Comparison of ENCODE assay signal across 13 cellular contexts in genomic region chr22:44147821-44148574, GRCh38. TPM values are rescaled to one million over a fixed set of nuclear protein-coding genes. Genes with fewer than 3 reads are reported as not detected.
DNase-seq lines count a peak whose midpoint lies in the region; ATAC-seq and TF ChIP-seq lines count a peak whose summit lies in the region.
"Had no signal": no experiment of that assay in that cellular context is flagged by ENCODE, and none has a peak within 500 bp of the region (broad histone marks: within the 10 kb centered on the region; RNA-seq: fewer than 3 reads in every experiment).

No MANE protein-coding gene starts in this region.

- peak overlapping the region; percentile 55 for H3K4me2 ChIP-seq in mesenchymal stem cell (ENCODE audit: low read length, poor library complexity, severe bottlenecking)

- H3K27ac ChIP-seq in mesenchymal stem cell (ENCODE audit: low read length, poor library complexity, severe bottlenecking) (peak overlapping the region; percentile 91), gastrocnemius medialis (no peak overlapping the region), testis (no peak overlapping the region)
- H3K27ac ChIP-seq: HL-60, upper lobe of right lung had no signal

- peaks cover 47% of the 10 kb centered on the region for H3K4me1 ChIP-seq in mesenchymal stem cell (ENCODE audit: control insufficient read depth, insufficient read depth, low read depth, low read length)
- peaks cover 0 to 3% of the 10 kb centered on the region in 2 donors for H3K4me1 ChIP-seq in gastrocnemius medialis
- peaks cover 13% of the 10 kb centered on the region for H3K4me1 ChIP-seq in testis
- H3K4me1 ChIP-seq: upper lobe of right lung had no signal

- in situ Hi-C loops in gastrocnemius medialis (cut with MboI; ENCODE audit: low sequenced_read_pairs in 4 of 4), result no loop called here

- H3K14ac ChIP-seq in mesenchymal stem cell (ENCODE audit: low read length in 2 of 2), result no peak overlapping the region

- no peaks in the 10 kb centered on the region for H3K9me3 ChIP-seq in mesenchymal stem cell (ENCODE audit: control insufficient read depth, low read length)
- no peaks in the 10 kb centered on the region for H3K9me3 ChIP-seq in gastrocnemius medialis
- no peaks in the 10 kb centered on the region for H3K9me3 ChIP-seq in testis
- H3K9me3 ChIP-seq: upper lobe of right lung had no signal

- H3K18ac ChIP-seq in mesenchymal stem cell (ENCODE audit: low read depth in 1 of 2, low read length in 2 of 2), result no peak overlapping the region

- no peak overlapping the region for H2AK5ac ChIP-seq in mesenchymal stem cell (ENCODE audit: low read length, severe bottlenecking)

- TF ChIP-seq CTCF in choroid plexus epithelial cell (conservative IDR thresholded peaks at IDR 0.05; ENCODE audit: low read depth, low read length) (no peak), gastrocnemius medialis (IDR thresholded peaks at IDR 0.05 in 4 of 5, conservative IDR thresholded peaks at IDR 0.05 in 1 of 5) (no peak), testis (IDR thresholded peaks at IDR 0.05) (no peak)

- H2BK5ac ChIP-seq in mesenchymal stem cell (ENCODE audit: low read depth, low read length, poor library complexity, severe bottlenecking), result no peak overlapping the region

- H3K4ac ChIP-seq in mesenchymal stem cell (ENCODE audit: low read depth in 1 of 2, low read length in 2 of 2), result no peak overlapping the region

- no peak overlapping the region for H3K4me3 ChIP-seq in H7 (ENCODE audit: insufficient read depth, low read depth, low read length)
- no peak overlapping the region for H3K4me3 ChIP-seq in choroid plexus epithelial cell (ENCODE audit: low read depth, low read length)
- H3K4me3 ChIP-seq in mesenchymal stem cell (ENCODE audit: insufficient read depth in 1 of 2, low read depth in 1 of 2, low read length in 2 of 2), result no peak overlapping the region
- no peak overlapping the region for H3K4me3 ChIP-seq in gastrocnemius medialis
- H3K4me3 ChIP-seq in testis, result no peak overlapping the region
- H3K4me3 ChIP-seq: upper lobe of right lung had no signal

- H3K23ac ChIP-seq in mesenchymal stem cell (ENCODE audit: low read length in 2 of 2), result no peak overlapping the region

- H3K27me3 ChIP-seq in H7 (ENCODE audit: control insufficient read depth, insufficient read depth, low read length) (no peaks in the 10 kb centered on the region), mesenchymal stem cell (ENCODE audit: control insufficient read depth in 1 of 2, insufficient read depth in 1 of 2, low read length in 2 of 2) (peaks cover 0 to 7% of the 10 kb centered on the region in 2 experiments), gastrocnemius medialis (no peaks in the 10 kb centered on the region), testis (no peaks in the 10 kb centered on the region)
- H3K27me3 ChIP-seq: upper lobe of right lung had no signal

- H2BK120ac ChIP-seq in mesenchymal stem cell (ENCODE audit: low read depth, low read length), result no peak overlapping the region

- H2AFZ ChIP-seq in mesenchymal stem cell (ENCODE audit: low read depth, low read length), result no peak overlapping the region

- H2BK15ac ChIP-seq in mesenchymal stem cell (ENCODE audit: low read depth, poor library complexity, severe bottlenecking), result no peak overlapping the region

- ATAC-seq in gastrocnemius medialis, result no peak
- ATAC-seq: upper lobe of right lung had no signal

- H3K9ac ChIP-seq in mesenchymal stem cell (ENCODE audit: low read length), result no peak overlapping the region

- no peak overlapping the region for H4K91ac ChIP-seq in mesenchymal stem cell (ENCODE audit: low read length)

- intact Hi-C loops in gastrocnemius medialis (cut with DNase I; ENCODE audit: low total_unique reads), result no loop called here
- intact Hi-C loops in testis (cut with DNase I; ENCODE audit: low total_unique reads), result no loop called here

- WGBS in mesenchymal stem cell, result 15% methylated on average over 23 of the region's 27 CpGs
- 86 to 90% methylated on average over 27 of the region's 27 CpGs for WGBS in testis, 2 donors

- DNase-seq in A172 (ENCODE audit: low spot score), result peak; percentile 71
- peak; percentile 87 for DNase-seq in H7
- DNase-seq in choroid plexus epithelial cell (ENCODE audit: low read depth), result peak; percentile 86
- DNase-seq in mesenchymal stem cell, result peak; percentile 50
- DNase-seq in gastrocnemius medialis, result no peak
- no peak for DNase-seq in HuH-7 (ENCODE audit: low spot score)
- DNase-seq in GM19240 (ENCODE audit: insufficient read length, low spot score), result no peak
- no peak for DNase-seq in testis
- DNase-seq: NCI-H1105, NCI-H524 treated with DMSO at 0.1 percent for 48 hours, upper lobe of right lung had no signal

- no peaks in the 10 kb centered on the region for H3K79me1 ChIP-seq in mesenchymal stem cell (replicated peaks; ENCODE audit: low read length, poor library complexity, severe bottlenecking)

- no peak overlapping the region for H4K8ac ChIP-seq in mesenchymal stem cell (ENCODE audit: low read length)

- TF ChIP-seq POLR2A in gastrocnemius medialis (IDR thresholded peaks at IDR 0.05) (no peak), testis (IDR thresholded peaks at IDR 0.05) (no peak)

- no peak overlapping the region for H2BK12ac ChIP-seq in mesenchymal stem cell (ENCODE audit: low read length in 2 of 2)

- H3K36me3 ChIP-seq in H7 (replicated peaks; ENCODE audit: control insufficient read depth, insufficient read depth, low read length) (peaks cover 1% of the 10 kb centered on the region; the same call in 1 of the 2 replicates), mesenchymal stem cell (ENCODE audit: control insufficient read depth in 1 of 2, insufficient read depth in 2 of 2, low read depth in 1 of 2, low read length in 2 of 2) (peaks cover 3 to 7% of the 10 kb centered on the region in 2 experiments), gastrocnemius medialis (peaks cover 0 to 34% of the 10 kb centered on the region in 2 donors), testis (ENCODE audit: low read depth, missing control alignments) (no peaks in the 10 kb centered on the region)

RNA-seq across cellular contexts. Expression of gene PARVG, which starts 32.7 kb away (rescaled TPM):
- not detected in 2 replicates for total RNA-seq in A172 (2014; rRNA removed; shearing (Covaris generic))
- total RNA-seq in H7 (2014; rRNA removed; shearing (Covaris generic)), result 0.21 TPM in 1 of 2 replicates, not detected in the other
- not detected for polyA plus RNA-seq in mesenchymal stem cell (2013, experiment 1 of 2)
- polyA plus RNA-seq in mesenchymal stem cell (2013, experiment 2 of 2), result not detected
- total RNA-seq in gastrocnemius medialis (1 to 10 TPM in 3 of 4 donors, under 1 TPM in 1; 0.19 to 4.8 (median 2.7) TPM), testis (10 to 100 TPM in 1 of 2 donors, 1 to 10 TPM in 1; 9.7 to 14.1 TPM)
- polyA plus RNA-seq in testis (ENCODE audit: insufficient read depth, low read depth, low replicate concordance), result 7.2 TPM
- total RNA-seq: glomerular endothelial cell had no signal

Comparison
In these comparisons a context has a peak if more than half of its experiments do, and no peak if none do; other contexts are left out.
1. DNase-seq: peak in A172 (single experiment), H7 (single experiment), choroid plexus epithelial cell (single experiment) and mesenchymal stem cell (single experiment); none in gastrocnemius medialis (0 of 2), HuH-7 (single experiment), GM19240 (single experiment) and testis (single experiment).